8 cellular contexts compared by ENCODE assay signal in genomic region chr7:19491821-19492452, GRCh38.
DNase-seq lines count a peak whose midpoint lies in the region; TF ChIP-seq lines count a peak whose summit lies in the region.

No MANE protein-coding gene starts in this region.

- H3K36me3 Mint-ChIP-seq in Calu3 (ENCODE audit: insufficient read depth, unreplicated experiment): no peaks in the 10 kb centered on the region
- H3K36me3 Mint-ChIP-seq in neural crest cell (ENCODE audit: low read depth): no peaks in the 10 kb centered on the region

- no peaks in the 10 kb centered on the region for H3K9me3 ChIP-seq in MM.1S (replicated peaks; ENCODE audit: insufficient read depth, low read length)
- H3K9me3 ChIP-seq in mammary epithelial cell (replicated peaks; ENCODE audit: insufficient read depth, low read length): peaks cover 4% of the 10 kb centered on the region
- no peaks in the 10 kb centered on the region for H3K9me3 ChIP-seq in prostate gland

- H3K9me3 Mint-ChIP-seq in Calu3 (ENCODE audit: low read depth, unreplicated experiment) (peaks cover 5% of the 10 kb centered on the region), neural crest cell (peaks cover 4% of the 10 kb centered on the region)

- H4K20me1 ChIP-seq in MM.1S (ENCODE audit: insufficient read depth, low read length) (no peaks in the 10 kb centered on the region), mammary epithelial cell (ENCODE audit: insufficient read depth, low read length) (no peaks in the 10 kb centered on the region)

- H3K9ac ChIP-seq in MM.1S (ENCODE audit: low read length) (no peak overlapping the region), mammary epithelial cell (ENCODE audit: insufficient read depth, low read length) (no peak overlapping the region)

- no peaks in the 10 kb centered on the region for H3F3A ChIP-seq in MM.1S (ENCODE audit: insufficient read depth, low read length)

- CTCF ChIA-PET in Calu3 (lab: Charles Lee): interaction anchor here (0.6 to 1.2 kb wide), 21 partner anchors 10 to 1413 kb away, joined by 3 to 17 read pairs (median 4); no protein-coding TSS in a partner anchor
- CTCF ChIA-PET in mammary epithelial cell (lab: Charles Lee; ENCODE audit: low non-redundant PET): interaction anchor here (0.5 to 0.7 kb wide), 9 partner anchors 12 to 1552 kb away, joined by 3 to 16 read pairs (median 5); no protein-coding TSS in a partner anchor

- TF ChIP-seq POLR2A in prostate gland (IDR thresholded peaks at IDR 0.05): no peak

- in situ Hi-C loops in mammary epithelial cell (cut with MboI; ENCODE audit: low sequenced_read_pairs in 2 of 2): no loop called here

- H3K4me3 ChIP-seq in MM.1S (ENCODE audit: low read length): no peak overlapping the region
- no peak overlapping the region for H3K4me3 ChIP-seq in mammary epithelial cell (replicated peaks in 1 of 3; ENCODE audit: insufficient read depth in 1 of 3, low read depth in 2 of 3, low read length in 3 of 3)
- no peak overlapping the region for H3K4me3 ChIP-seq in prostate gland

- H3K27me3 Mint-ChIP-seq in Calu3 (ENCODE audit: unreplicated experiment) (no peaks in the 10 kb centered on the region), neural crest cell (ENCODE audit: low read depth) (no peaks in the 10 kb centered on the region)

- H3K27me3 ChIP-seq in MM.1S (replicated peaks; ENCODE audit: insufficient read depth, low read length): no peaks in the 10 kb centered on the region
- H3K27me3 ChIP-seq in mammary epithelial cell (ENCODE audit: insufficient read depth, low read length): peaks cover 2% of the 10 kb centered on the region
- no peaks in the 10 kb centered on the region for H3K27me3 ChIP-seq in prostate gland (replicated peaks; ENCODE audit: insufficient read depth)

- H3K4me1 ChIP-seq in MM.1S (ENCODE audit: low read length) (no peaks in the 10 kb centered on the region), mammary epithelial cell (ENCODE audit: insufficient read depth, low read length) (no peaks in the 10 kb centered on the region), prostate gland (replicated peaks) (no peaks in the 10 kb centered on the region)

- no peaks in the 10 kb centered on the region for H3K79me2 ChIP-seq in MM.1S (ENCODE audit: low read length)
- no peaks in the 10 kb centered on the region for H3K79me2 ChIP-seq in mammary epithelial cell (ENCODE audit: insufficient read depth, low read length)

- BruUV-seq in Calu3 (replicated peaks; lab: Mats Ljungman, UMichigan) (no TSS peak), mammary epithelial cell (replicated peaks; lab: Mats Ljungman, UMichigan) (no TSS peak)

- H3K36me3 ChIP-seq in MM.1S (replicated peaks; ENCODE audit: insufficient read depth, low read length): no peaks in the 10 kb centered on the region
- no peaks in the 10 kb centered on the region for H3K36me3 ChIP-seq in mammary epithelial cell (ENCODE audit: insufficient read depth, low read length)
- no peaks in the 10 kb centered on the region for H3K36me3 ChIP-seq in prostate gland

- no peak overlapping the region for H3K4me3 Mint-ChIP-seq in Calu3 (ENCODE audit: low read depth, unreplicated experiment)
- no peak overlapping the region for H3K4me3 Mint-ChIP-seq in neural crest cell

- TF ChIP-seq CTCF in Calu3 (IDR thresholded peaks at IDR 0.05; ENCODE audit: unreplicated experiment) (peak; percentile 61), GM20000 (IDR thresholded peaks at IDR 0.05; ENCODE audit: extremely low read depth, missing control alignments) (peak; percentile 30), MM.1S (IDR thresholded peaks at IDR 0.05; ENCODE audit: low read length) (peak; percentile 54), mammary epithelial cell (conservative IDR thresholded peaks at IDR 0.05 in 1 of 2, IDR thresholded peaks at IDR 0.05 in 1 of 2; ENCODE audit: extremely low read depth in 1 of 2, insufficient read depth in 1 of 2, low read depth in 1 of 2, low read length in 2 of 2) (peak; percentile 66 to 69), neural crest cell (conservative IDR thresholded peaks at IDR 0.05) (peak; percentile 73), prostate gland (IDR thresholded peaks at IDR 0.05) (peak in 1 of 4 experiments; percentile 13)

- dilution Hi-C loops in mammary epithelial cell (cut with HindIII; ENCODE audit: low sequenced_read_pairs): no loop called here

- no peaks in the 10 kb centered on the region for H3K9me2 ChIP-seq in MM.1S (replicated peaks; ENCODE audit: insufficient read depth, low read length)

- H3K27ac Mint-ChIP-seq in Calu3 (ENCODE audit: unreplicated experiment) (no peak overlapping the region), neural crest cell (ENCODE audit: unreplicated experiment) (no peak overlapping the region)

- H3K4me2 ChIP-seq in MM.1S (ENCODE audit: low read depth, low read length): no peak overlapping the region
- H3K4me2 ChIP-seq in mammary epithelial cell (ENCODE audit: insufficient read depth, low read depth, low read length): no peak overlapping the region

- H3K27ac ChIP-seq in MM.1S (ENCODE audit: low read length) (no peak overlapping the region), mammary epithelial cell (ENCODE audit: insufficient read depth, low read depth, low read length) (no peak overlapping the region), prostate gland (no peak overlapping the region)

- DNase-seq in Calu3 (peak; percentile 39), GM20000 (ENCODE audit: low spot score) (peak; percentile 4), MM.1S (peak; percentile 41), mammary epithelial cell (peak; percentile 17), neural crest cell (ENCODE audit: low read depth, low spot score) (no peak), GM19240 (ENCODE audit: insufficient read length, low spot score) (no peak), prostate gland (ENCODE audit: low spot score) (no peak)
- DNase-seq in stimulated activated CD4-positive, alpha-beta T cell treated with anti-CD3 and anti-CD28 coated beads, Interleukin-4, amount 100 ng/mL, for 4 hours: no peak

- WGBS in mammary epithelial cell (ENCODE audit: low coverage, missing lambda C conversion rate): 41% methylated on average over 7 of the region's 7 CpGs
- WGBS in prostate gland: 60% methylated on average over 7 of the region's 7 CpGs

- H3K4me1 Mint-ChIP-seq in Calu3 (ENCODE audit: low read depth, unreplicated experiment) (no peaks in the 10 kb centered on the region), neural crest cell (peaks cover 3% of the 10 kb centered on the region)

- H2AFZ ChIP-seq in MM.1S (ENCODE audit: low read length): peak overlapping the region; percentile 52; the same call in 1 of the 2 replicates
- H2AFZ ChIP-seq in mammary epithelial cell (ENCODE audit: low read depth, low read length): no peak overlapping the region

- intact Hi-C loops in Calu3 (cut with micrococcal nuclease; ENCODE audit: unreplicated experiment): loop anchor here (5.0 to 10.0 kb wide), 2 partner anchors 173 to 370 kb away; no protein-coding TSS in a partner anchor
- intact Hi-C loops in mammary epithelial cell (cut with micrococcal nuclease): no loop called here
- intact Hi-C loops in prostate gland (cut with DNase I): no loop called here

Comparison
In these comparisons a context has a peak if more than half of its experiments do, and no peak if none do; other contexts are left out.
1. DNase-seq: peak in Calu3 (single experiment), GM20000 (single experiment), MM.1S (single experiment) and mammary epithelial cell (single experiment); none in neural crest cell (single experiment), GM19240 (single experiment), prostate gland (single experiment) and stimulated activated CD4-positive, alpha-beta T cell treated with anti-CD3 and anti-CD28 coated beads, Interleukin-4, amount 100 ng/mL, for 4 hours (0 of 2).